In the genomic region with DNA sequence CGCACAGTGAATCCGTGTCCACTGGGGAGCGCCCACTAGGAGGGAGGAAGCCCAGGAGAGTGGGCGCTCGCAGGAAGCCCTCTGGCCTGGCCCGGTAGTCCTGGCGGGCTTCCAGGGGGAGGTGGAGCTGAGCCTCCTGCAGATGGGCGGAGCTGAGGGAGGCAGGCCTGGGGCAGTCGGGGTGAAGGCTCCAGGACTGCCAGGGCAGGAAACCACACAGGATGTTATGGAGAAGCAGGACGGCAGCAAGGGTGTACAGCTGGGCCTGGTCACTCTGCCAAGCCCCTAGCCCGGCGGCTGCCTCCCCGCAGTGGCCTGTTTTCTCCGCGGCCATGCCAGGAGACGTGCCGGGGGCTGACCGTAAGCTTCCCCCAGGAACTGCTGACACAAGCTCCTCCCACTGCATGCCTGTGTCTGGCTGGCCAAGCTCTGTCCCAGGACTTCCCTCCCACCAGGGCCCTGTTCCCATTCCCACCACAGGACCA, we compare ENCODE assay signal across 8 cellular contexts.
A peak's percentile ranks its signal among the peaks of the same experiment; 100 is the strongest.
DNase-seq lines count a peak whose midpoint lies in the region; ATAC-seq and TF ChIP-seq lines count a peak whose summit lies in the region.

No MANE protein-coding gene starts in this region.

- H3K36me3 Mint-ChIP-seq in activated CD4-positive, alpha-beta memory T cell treated with anti-CD3 and anti-CD28 coated beads, Interleukin-2, amount 10 ng/mL, durations not matched to agents 7 days and 5 days (ENCODE audit: low read depth) = no peaks in the 10 kb centered on the region
- no peaks in the 10 kb centered on the region for H3K36me3 Mint-ChIP-seq in T-helper 2 cell treated with Interferon-gamma antibody and Interleukin-4, amounts not matched to agents 5 μg/mL and 100 μg/mL, for 36 hours (ENCODE audit: low read depth)

- peak overlapping the region in 3 of 4 donors; percentile 36 to 73 (median 68) for H3K27ac ChIP-seq in gastrocnemius medialis

- H3K27me3 Mint-ChIP-seq in activated CD4-positive, alpha-beta memory T cell treated with anti-CD3 and anti-CD28 coated beads, Interleukin-2, amount 10 ng/mL, durations not matched to agents 7 days and 5 days = no peaks in the 10 kb centered on the region
- H3K27me3 Mint-ChIP-seq in T-helper 2 cell treated with Interferon-gamma antibody and Interleukin-4, amounts not matched to agents 5 μg/mL and 100 μg/mL, for 36 hours (ENCODE audit: low read depth) = no peaks in the 10 kb centered on the region

- peaks cover 8 to 9% of the 10 kb centered on the region in 2 donors for H3K4me1 ChIP-seq in gastrocnemius medialis

- no peaks in the 10 kb centered on the region for H3K36me3 ChIP-seq in gastrocnemius medialis

- no peaks in the 10 kb centered on the region for H3K4me1 Mint-ChIP-seq in activated CD4-positive, alpha-beta memory T cell treated with anti-CD3 and anti-CD28 coated beads, Interleukin-2, amount 10 ng/mL, durations not matched to agents 7 days and 5 days
- no peaks in the 10 kb centered on the region for H3K4me1 Mint-ChIP-seq in T-helper 2 cell treated with Interferon-gamma antibody and Interleukin-4, amounts not matched to agents 5 μg/mL and 100 μg/mL, for 36 hours (ENCODE audit: low read depth)

- POLR2A ChIA-PET in activated CD4-positive, alpha-beta memory T cell treated with anti-CD3 and anti-CD28 coated beads, Interleukin-2, amount 10 ng/mL, durations not matched to agents 7 days and 5 days (lab: Charles Lee) = no interaction called here

- CTCF ChIA-PET in activated CD4-positive, alpha-beta memory T cell treated with anti-CD3 and anti-CD28 coated beads, Interleukin-2, amount 10 ng/mL, durations not matched to agents 7 days and 5 days (lab: Charles Lee) = no interaction called here

- no peaks in the 10 kb centered on the region for H3K27me3 ChIP-seq in gastrocnemius medialis

- TF ChIP-seq POLR2A in gastrocnemius medialis (IDR thresholded peaks at IDR 0.05) = no peak

- H3K9me3 ChIP-seq in gastrocnemius medialis = no peaks in the 10 kb centered on the region

- ATAC-seq in gastrocnemius medialis (peak; percentile 63 to 82), GM18873 (IDR thresholded peaks at IDR 0.05; ENCODE audit: low FRiP score, unreplicated experiment) (no peak)

- no peak overlapping the region for H3K27ac Mint-ChIP-seq in activated CD4-positive, alpha-beta memory T cell treated with anti-CD3 and anti-CD28 coated beads, Interleukin-2, amount 10 ng/mL, durations not matched to agents 7 days and 5 days
- H3K27ac Mint-ChIP-seq in T-helper 2 cell treated with Interferon-gamma antibody and Interleukin-4, amounts not matched to agents 5 μg/mL and 100 μg/mL, for 36 hours = no peak overlapping the region

- TF ChIP-seq CTCF in GM13977 (IDR thresholded peaks at IDR 0.05; ENCODE audit: extremely low read depth, insufficient read depth, missing control alignments) = no peak
- TF ChIP-seq CTCF in gastrocnemius medialis (IDR thresholded peaks at IDR 0.05 in 4 of 5, conservative IDR thresholded peaks at IDR 0.05 in 1 of 5) = no peak

- H3K4me3 Mint-ChIP-seq in activated CD4-positive, alpha-beta memory T cell treated with anti-CD3 and anti-CD28 coated beads, Interleukin-2, amount 10 ng/mL, durations not matched to agents 7 days and 5 days = no peak overlapping the region
- no peak overlapping the region for H3K4me3 Mint-ChIP-seq in T-helper 2 cell treated with Interferon-gamma antibody and Interleukin-4, amounts not matched to agents 5 μg/mL and 100 μg/mL, for 36 hours

- peak overlapping the region in 3 of 4 donors; percentile 21 to 38 (median 35) for H3K4me3 ChIP-seq in gastrocnemius medialis

- no peaks in the 10 kb centered on the region for H3K9me3 Mint-ChIP-seq in activated CD4-positive, alpha-beta memory T cell treated with anti-CD3 and anti-CD28 coated beads, Interleukin-2, amount 10 ng/mL, durations not matched to agents 7 days and 5 days
- H3K9me3 Mint-ChIP-seq in T-helper 2 cell treated with Interferon-gamma antibody and Interleukin-4, amounts not matched to agents 5 μg/mL and 100 μg/mL, for 36 hours = no peaks in the 10 kb centered on the region

- intact Hi-C loops in gastrocnemius medialis (cut with DNase I; ENCODE audit: low total_unique reads) = no loop called here

- peak; percentile 34 for DNase-seq in GM13977 (ENCODE audit: low spot score)
- peak; percentile 12 for DNase-seq in activated CD4-positive, alpha-beta memory T cell treated with anti-CD3 and anti-CD28 coated beads, Interleukin-2, amount 10 ng/mL, durations not matched to agents 7 days and 5 days
- DNase-seq in hepatic stellate cell (ENCODE audit: low spot score) = peak; percentile 61
- DNase-seq in gastrocnemius medialis = peak; percentile 27 to 34
- DNase-seq in effector CD4-positive, alpha-beta T cell = no peak
- no peak for DNase-seq in T-helper 2 cell treated with Interferon-gamma antibody and Interleukin-4, amounts not matched to agents 5 μg/mL and 100 μg/mL, for 36 hours (ENCODE audit: low spot score)
- no peak for DNase-seq in SIG-M5 treated with dmso at 0.1 percent for 504 hours (lab: John Stamatoyannopoulos, UW; ENCODE audit: unreplicated experiment)

- in situ Hi-C loops in GM13977 (cut with MboI; ENCODE audit: low pct_unique_long_range_greater_than_20kb, low sequenced_read_pairs, unreplicated experiment) (no loop called here), gastrocnemius medialis (cut with MboI; ENCODE audit: low sequenced_read_pairs in 4 of 4) (no loop called here)

Comparison
In these comparisons a context has a peak if more than half of its experiments do, and no peak if none do; other contexts are left out.
1. DNase-seq: peak in GM13977 (single experiment), activated CD4-positive, alpha-beta memory T cell treated with anti-CD3 and anti-CD28 coated beads, Interleukin-2, amount 10 ng/mL, durations not matched to agents 7 days and 5 days (single experiment), hepatic stellate cell (single experiment) and gastrocnemius medialis (2 of 2); none in effector CD4-positive, alpha-beta T cell (single experiment), T-helper 2 cell treated with Interferon-gamma antibody and Interleukin-4, amounts not matched to agents 5 μg/mL and 100 μg/mL, for 36 hours (single experiment) and SIG-M5 treated with dmso at 0.1 percent for 504 hours (single experiment).